28 cellular contexts compared by ENCODE assay signal in the genomic region with DNA sequence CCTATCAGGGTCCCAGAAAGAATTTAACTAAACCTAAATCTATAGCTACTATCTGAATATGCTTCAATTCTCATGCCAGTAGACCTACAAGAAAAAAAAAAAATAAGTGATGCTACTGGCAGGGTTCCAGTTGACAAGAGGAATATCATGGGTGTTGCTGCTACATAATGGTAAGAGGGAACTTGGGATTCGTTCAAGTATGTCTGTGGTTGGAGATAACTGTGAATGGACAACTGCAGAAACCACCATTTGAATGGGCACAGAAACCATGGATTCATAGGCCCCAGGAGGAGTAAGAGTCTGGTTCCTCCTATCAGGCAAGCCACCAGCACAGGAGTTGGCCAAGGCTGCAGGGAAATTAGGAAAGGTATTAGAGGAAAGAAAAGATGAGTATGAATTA.
"Had no signal": no experiment of that assay in that cellular context is flagged by ENCODE, and none has a peak within 500 bp of the region (broad histone marks: within the 10 kb centered on the region; RNA-seq: fewer than 3 reads in every experiment).

No MANE protein-coding gene starts in this region.

- H3K27me3 Mint-ChIP-seq: activated CD4-positive, alpha-beta memory T cell treated with anti-CD3 and anti-CD28 coated beads for 36 hours; activated CD4-positive, alpha-beta T cell treated with anti-CD3 and anti-CD28 coated beads, Interleukin-2, amount 10 ng/mL, durations not matched to agents 24 days and 14 days; activated naive CD4-positive, alpha-beta T cell treated with anti-CD3 and anti-CD28 coated beads, Interleukin-2, amount 10 ng/mL, durations not matched to agents 7 days and 5 days; activated naive CD8-positive, alpha-beta T cell treated with anti-CD3 and anti-CD28 coated beads, Interleukin-2, amount 10 ng/mL, durations not matched to agents 7 days and 5 days; activated T-cell treated with anti-CD3 and anti-CD28 coated beads, Interleukin-2, amount 50 U/mL, for 24 hours; naive thymus-derived CD4-positive, alpha-beta T cell; progenitor cell of endocrine pancreas; stimulated activated naive B cell treated with anti-CD40 and anti-IgM and Interleukin-4, amounts not matched to agents 10 μg/mL and 1 μg/mL and 100 μg/mL, for 72 hours had no signal

- H3K27ac ChIP-seq: breast epithelium, epithelial cell of prostate, heart right ventricle, ovary, stomach, thyroid gland, upper lobe of left lung, vagina had no signal

- H3K4me1 Mint-ChIP-seq: activated CD4-positive, alpha-beta T cell treated with anti-CD3 and anti-CD28 coated beads, Interleukin-2, amount 10 ng/mL, durations not matched to agents 24 days and 14 days; activated naive CD4-positive, alpha-beta T cell treated with anti-CD3 and anti-CD28 coated beads, Interleukin-2, amount 10 ng/mL, durations not matched to agents 7 days and 5 days; activated naive CD8-positive, alpha-beta T cell treated with anti-CD3 and anti-CD28 coated beads, Interleukin-2, amount 10 ng/mL, durations not matched to agents 7 days and 5 days; mesothelial cell of epicardium; naive thymus-derived CD4-positive, alpha-beta T cell; stimulated activated naive B cell treated with anti-CD40 and anti-IgM and Interleukin-4, amounts not matched to agents 10 μg/mL and 1 μg/mL and 100 μg/mL, for 72 hours had no signal

- H3K9me3 ChIP-seq: breast epithelium, heart right ventricle, ovary, stomach, thyroid gland, upper lobe of left lung, vagina had no signal

- H3K36me3 ChIP-seq: breast epithelium, ovary, stomach, thyroid gland, upper lobe of left lung, vagina had no signal

- DNase-seq: activated CD4-positive, alpha-beta memory T cell treated with anti-CD3 and anti-CD28 coated beads for 36 hours; activated CD4-positive, alpha-beta T cell treated with anti-CD3 and anti-CD28 coated beads, Interleukin-2, amount 10 ng/mL, durations not matched to agents 24 days and 14 days; activated CD4-positive, CD25-positive, alpha-beta regulatory T cell treated with anti-CD3 and anti-CD28 coated beads, Interleukin-2, amount 50 U/mL, for 72 hours; activated CD8-positive, alpha-beta memory T cell treated with anti-CD3 and anti-CD28 coated beads, Interleukin-2, amount 50 U/mL, for 48 hours; activated gamma-delta T cell; activated naive CD4-positive, alpha-beta T cell treated with anti-CD3 and anti-CD28 coated beads, Interleukin-2, amount 10 ng/mL, durations not matched to agents 7 days and 5 days; activated naive CD8-positive, alpha-beta T cell treated with anti-CD3 and anti-CD28 coated beads, Interleukin-2, amount 10 ng/mL, durations not matched to agents 7 days and 5 days; activated T-cell treated with anti-CD3 and anti-CD28 coated beads, Interleukin-2, amount 50 U/mL, for 24 hours; amygdala; central memory CD4-positive, alpha-beta T cell; dermis blood vessel endothelial cell; effector CD8-positive, alpha-beta T cell; foreskin fibroblast; heart right ventricle; naive thymus-derived CD4-positive, alpha-beta T cell; ovary; retina; small intestine; stimulated activated CD4-positive, alpha-beta T cell treated with anti-CD3 and anti-CD28 coated beads, Interleukin-1b, Interleukin-23, amount 100 ng/mL, for 48 hours; stimulated activated naive B cell treated with anti-CD40 and anti-IgM and Interleukin-4, amounts not matched to agents 10 μg/mL and 1 μg/mL and 100 μg/mL, for 72 hours; stomach; thyroid gland; upper lobe of left lung had no signal

- H3K9me3 Mint-ChIP-seq: activated CD4-positive, alpha-beta T cell treated with anti-CD3 and anti-CD28 coated beads, Interleukin-2, amount 10 ng/mL, durations not matched to agents 24 days and 14 days had no signal

- H3K36me3 Mint-ChIP-seq: activated CD4-positive, alpha-beta memory T cell treated with anti-CD3 and anti-CD28 coated beads for 36 hours; activated naive CD4-positive, alpha-beta T cell treated with anti-CD3 and anti-CD28 coated beads, Interleukin-2, amount 10 ng/mL, durations not matched to agents 7 days and 5 days; activated naive CD8-positive, alpha-beta T cell treated with anti-CD3 and anti-CD28 coated beads, Interleukin-2, amount 10 ng/mL, durations not matched to agents 7 days and 5 days; naive thymus-derived CD4-positive, alpha-beta T cell; stimulated activated naive B cell treated with anti-CD40 and anti-IgM and Interleukin-4, amounts not matched to agents 10 μg/mL and 1 μg/mL and 100 μg/mL, for 72 hours had no signal

- H3K27me3 ChIP-seq: breast epithelium, heart right ventricle, ovary, stomach, thyroid gland, upper lobe of left lung, vagina had no signal

- H3K4me1 ChIP-seq: breast epithelium, heart right ventricle, stomach, thyroid gland, upper lobe of left lung, vagina had no signal

- H3K4me3 ChIP-seq: breast epithelium, heart right ventricle, ovary, stomach, thyroid gland, upper lobe of left lung, vagina had no signal

- H3K4me3 Mint-ChIP-seq: activated CD4-positive, alpha-beta memory T cell treated with anti-CD3 and anti-CD28 coated beads for 36 hours; activated CD4-positive, alpha-beta T cell treated with anti-CD3 and anti-CD28 coated beads, Interleukin-2, amount 10 ng/mL, durations not matched to agents 24 days and 14 days; activated naive CD4-positive, alpha-beta T cell treated with anti-CD3 and anti-CD28 coated beads, Interleukin-2, amount 10 ng/mL, durations not matched to agents 7 days and 5 days; activated naive CD8-positive, alpha-beta T cell treated with anti-CD3 and anti-CD28 coated beads, Interleukin-2, amount 10 ng/mL, durations not matched to agents 7 days and 5 days; activated T-cell treated with anti-CD3 and anti-CD28 coated beads, Interleukin-2, amount 50 U/mL, for 24 hours; mesothelial cell of epicardium; naive thymus-derived CD4-positive, alpha-beta T cell; stimulated activated naive B cell treated with anti-CD40 and anti-IgM and Interleukin-4, amounts not matched to agents 10 μg/mL and 1 μg/mL and 100 μg/mL, for 72 hours had no signal

- H3K27ac Mint-ChIP-seq: activated CD4-positive, alpha-beta memory T cell treated with anti-CD3 and anti-CD28 coated beads for 36 hours; activated CD4-positive, alpha-beta T cell treated with anti-CD3 and anti-CD28 coated beads, Interleukin-2, amount 10 ng/mL, durations not matched to agents 24 days and 14 days; activated naive CD4-positive, alpha-beta T cell treated with anti-CD3 and anti-CD28 coated beads, Interleukin-2, amount 10 ng/mL, durations not matched to agents 7 days and 5 days; activated naive CD8-positive, alpha-beta T cell treated with anti-CD3 and anti-CD28 coated beads, Interleukin-2, amount 10 ng/mL, durations not matched to agents 7 days and 5 days; activated T-cell treated with anti-CD3 and anti-CD28 coated beads, Interleukin-2, amount 50 U/mL, for 24 hours; mesothelial cell of epicardium; naive thymus-derived CD4-positive, alpha-beta T cell; progenitor cell of endocrine pancreas; stimulated activated naive B cell treated with anti-CD40 and anti-IgM and Interleukin-4, amounts not matched to agents 10 μg/mL and 1 μg/mL and 100 μg/mL, for 72 hours had no signal
